Comparison of ENCODE assay signal across 8 cellular contexts in genomic region chr11:32173435-32173834, GRCh38.
DNase-seq lines count a peak whose midpoint lies in the region; ATAC-seq, FAIRE-seq and TF ChIP-seq lines count a peak whose summit lies in the region.

No MANE protein-coding gene starts in this region.

- TF ChIP-seq RAD21 in A549 (conservative IDR thresholded peaks at IDR 0.05 in 1 of 2, IDR thresholded peaks at IDR 0.05 in 1 of 2) = peak; percentile 82 to 85

- intact Hi-C loops in PC-9 (cut with micrococcal nuclease; ENCODE audit: unreplicated experiment) = loop anchor here (1.0 to 10.0 kb wide), 6 partner anchors 121 to 1211 kb away; no protein-coding TSS in a partner anchor

- no peak for TF ChIP-seq POLR2A in A549 (IDR thresholded peaks at IDR 0.05; ENCODE audit: low read length)

- H3K27ac ChIP-seq in A549 (no peak overlapping the region), PC-9 (no peak overlapping the region), coronary artery (no peak overlapping the region)

- H4K20me1 ChIP-seq in PC-9 (ENCODE audit: insufficient read depth) = no peaks in the 10 kb centered on the region

- H3K4me1 ChIP-seq in A549 (no peaks in the 10 kb centered on the region), PC-9 (replicated peaks; ENCODE audit: insufficient read depth) (no peaks in the 10 kb centered on the region)

- no peaks in the 10 kb centered on the region for H3K9me2 ChIP-seq in PC-9 (ENCODE audit: insufficient read depth)

- no peaks in the 10 kb centered on the region for H3K9me3 Mint-ChIP-seq in stimulated activated effector memory CD8-positive, alpha-beta T cell treated with anti-CD3 and anti-CD28 coated beads, Interleukin-12 subunit alpha, Interleukin-12 subunit beta, amount 100 ng/mL, for 72 hours

- no peak overlapping the region for H3K4me3 Mint-ChIP-seq in stimulated activated effector memory CD8-positive, alpha-beta T cell treated with anti-CD3 and anti-CD28 coated beads, Interleukin-12 subunit alpha, Interleukin-12 subunit beta, amount 100 ng/mL, for 72 hours

- ATAC-seq in A549 (peak; percentile 75 to 92), HG03442 (IDR thresholded peaks at IDR 0.05; ENCODE audit: unreplicated experiment) (peak; percentile 65), GM18517 (IDR thresholded peaks at IDR 0.05; ENCODE audit: unreplicated experiment) (no peak)
- ATAC-seq in stimulated activated effector memory CD8-positive, alpha-beta T cell treated with anti-CD3 and anti-CD28 coated beads, Interleukin-12 subunit alpha, Interleukin-12 subunit beta, amount 100 ng/mL, for 72 hours = peak; percentile 35

- no peak overlapping the region for H3K4me2 ChIP-seq in A549
- H3K4me2 ChIP-seq in PC-9 = no peak overlapping the region

- CTCF ChIA-PET in A549 (lab: Yijun Ruan, JAX) (interaction anchor here (0.6 to 26.6 kb wide), 20 partner anchors 9 to 1066 kb away, joined by 3 to 416 read pairs (median 4); no protein-coding TSS in a partner anchor), PC-9 (lab: Charles Lee) (no interaction called here)

- H3K36me3 Mint-ChIP-seq in stimulated activated effector memory CD8-positive, alpha-beta T cell treated with anti-CD3 and anti-CD28 coated beads, Interleukin-12 subunit alpha, Interleukin-12 subunit beta, amount 100 ng/mL, for 72 hours = no peaks in the 10 kb centered on the region

- BruUV-seq in PC-9 (replicated peaks; lab: Mats Ljungman, UMichigan) = no TSS peak

- no peak overlapping the region for H3K27ac Mint-ChIP-seq in stimulated activated effector memory CD8-positive, alpha-beta T cell treated with anti-CD3 and anti-CD28 coated beads, Interleukin-12 subunit alpha, Interleukin-12 subunit beta, amount 100 ng/mL, for 72 hours

- H3K9me3 ChIP-seq in A549 = no peaks in the 10 kb centered on the region
- no peaks in the 10 kb centered on the region for H3K9me3 ChIP-seq in PC-9 (ENCODE audit: insufficient read depth, low read depth)

- H2AFZ ChIP-seq in PC-9 = no peak overlapping the region

- FAIRE-seq in A549 (lab: Jason Lieb, UNC) = no peak

- H3K4me1 Mint-ChIP-seq in stimulated activated effector memory CD8-positive, alpha-beta T cell treated with anti-CD3 and anti-CD28 coated beads, Interleukin-12 subunit alpha, Interleukin-12 subunit beta, amount 100 ng/mL, for 72 hours = no peaks in the 10 kb centered on the region

- POLR2A ChIA-PET in A549 (lab: Yijun Ruan, JAX) (no interaction called here), PC-9 (lab: Charles Lee; ENCODE audit: unreplicated experiment) (no interaction called here)

- DNase-seq in A549 (ENCODE audit: low read depth in 1 of 2, low spot score in 1 of 2) (peak; percentile 29 to 41), PC-9 (peak in 1 of 2 experiments; percentile 61), coronary artery (ENCODE audit: low spot score) (peak; percentile 73), left kidney (ENCODE audit: low read depth, low spot score) (peak; percentile 83)
- no peak for DNase-seq in stimulated activated effector memory CD8-positive, alpha-beta T cell treated with anti-CD3 and anti-CD28 coated beads, Interleukin-12 subunit alpha, Interleukin-12 subunit beta, amount 100 ng/mL, for 72 hours (ENCODE audit: low spot score in 2 of 2)

- no peaks in the 10 kb centered on the region for H3K27me3 ChIP-seq in PC-9 (ENCODE audit: insufficient read depth, low read depth)

- no peak for TF ChIP-seq EP300 in A549 (IDR thresholded peaks at IDR 0.05)

- 3% methylated on average over 4 of the region's 4 CpGs for WGBS in A549 (ENCODE audit: missing lambda C conversion rate)

- H3F3A ChIP-seq in PC-9 (ENCODE audit: insufficient read depth, low read depth) = no peaks in the 10 kb centered on the region

- TF ChIP-seq CTCF in A549 (IDR thresholded peaks at IDR 0.05) (peak; percentile 69), GM12875 (IDR thresholded peaks at IDR 0.05; ENCODE audit: borderline replicate concordance, insufficient read depth, low read depth, low read length) (peak; percentile 64; the same call in 1 of the 2 replicates), PC-9 (conservative IDR thresholded peaks at IDR 0.05) (peak; percentile 86), coronary artery (IDR thresholded peaks at IDR 0.05) (peak; percentile 70)

- no peak overlapping the region for H3K4me3 ChIP-seq in A549
- H3K4me3 ChIP-seq in GM12875 (ENCODE audit: low read depth, low read length) = no peak overlapping the region
- H3K4me3 ChIP-seq in PC-9 = no peak overlapping the region
- H3K4me3 ChIP-seq in coronary artery = peak overlapping the region; percentile 61

- no peaks in the 10 kb centered on the region for H3K36me3 ChIP-seq in PC-9 (ENCODE audit: low read depth)

- no peaks in the 10 kb centered on the region for H3K79me2 ChIP-seq in PC-9 (ENCODE audit: low read depth)

TF ChIP-seq in A549, 52 proteins besides CTCF, POLR2A, EP300 and RAD21:
- TF ChIP-seq SMC3 (IDR thresholded peaks at IDR 0.05) = peak; percentile 77
- no peak for TF ChIP-seq ZNF302 (CRISPR knock-in tag; IDR thresholded peaks at IDR 0.05)
TF ChIP-seq in A549: peak in this region for 1.

Comparison
In these comparisons a context has a peak if more than half of its experiments do, and no peak if none do; other contexts are left out.
1. DNase-seq: peak in A549 (2 of 2), coronary artery (single experiment) and left kidney (single experiment); none in stimulated activated effector memory CD8-positive, alpha-beta T cell treated with anti-CD3 and anti-CD28 coated beads, Interleukin-12 subunit alpha, Interleukin-12 subunit beta, amount 100 ng/mL, for 72 hours (0 of 2).
2. Peak in every context shown above with its lines, with median percentiles within 50 percentile points of each other: CTCF ChIP-seq.